In genomic region chr2:114008720-114009119, GRCh38 we compare ENCODE assay signal across 24 cellular contexts.
DNase-seq lines count a peak whose midpoint lies in the region; ATAC-seq, FAIRE-seq and TF ChIP-seq lines count a peak whose summit lies in the region.
"Had no signal": no experiment of that assay in that cellular context is flagged by ENCODE, and none has a peak within 500 bp of the region (broad histone marks: within the 10 kb centered on the region; RNA-seq: fewer than 3 reads in every experiment).

No MANE protein-coding gene starts in this region.

- H3K27me3 Mint-ChIP-seq in CD4-positive, alpha-beta memory T cell: peaks cover 1 to 10% of the 10 kb centered on the region in 2 donors

- WGBS in HepG2 (ENCODE audit: low lambda C conversion rate): 65% methylated on average over 4 of the region's 4 CpGs
- 65% methylated on average over 3 of the region's 4 CpGs for WGBS in right lobe of liver (ENCODE audit: insufficient coverage, low coverage, low lambda C conversion rate, missing lambda C conversion rate)
- 86% methylated on average over 4 of the region's 4 CpGs for WGBS in esophagus muscularis mucosa
- WGBS in neuronal stem cell (ENCODE audit: extremely low coverage in 2 of 2, insufficient read length in 2 of 2, insufficient replicate concordance in 1 of 2), 2 donors: no CpG with 5 or more reads among the region's 4 CpGs

- H3K9me3 ChIP-seq in HepG2 (ENCODE audit: low read length) (no peaks in the 10 kb centered on the region), right lobe of liver (no peaks in the 10 kb centered on the region), esophagus muscularis mucosa (no peaks in the 10 kb centered on the region), neuronal stem cell (replicated peaks in 1 of 2; ENCODE audit: control insufficient read depth in 2 of 2, insufficient read depth in 1 of 2, low read depth in 1 of 2, low read length in 2 of 2) (peaks cover 2 to 4% of the 10 kb centered on the region in 2 donors), lower lobe of right lung (no peaks in the 10 kb centered on the region)
- no peaks in the 10 kb centered on the region for H3K9me3 ChIP-seq in CD4-positive, alpha-beta memory T cell (ENCODE audit: control insufficient read depth in 1 of 2, low read length in 2 of 2)
- H3K9me3 ChIP-seq: A549; BLaER1 treated with 17β-estradiol and CSF1 and Interleukin-3, amounts not matched to agents 10 nM and 100 nM had no signal

- H3K27ac Mint-ChIP-seq in CD4-positive, alpha-beta memory T cell: no peak overlapping the region
- H3K27ac Mint-ChIP-seq: B cell; CD4-positive, alpha-beta T cell; CD8-positive, alpha-beta memory T cell had no signal

- no peak for TF ChIP-seq POLR2A in HepG2 (IDR thresholded peaks at IDR 0.05; ENCODE audit: insufficient read depth in 1 of 2, low read depth in 2 of 2, low read length in 2 of 2)
- TF ChIP-seq POLR2A in right lobe of liver (IDR thresholded peaks at IDR 0.05): no peak
- no peak for TF ChIP-seq POLR2A in esophagus muscularis mucosa (IDR thresholded peaks at IDR 0.05; ENCODE audit: low read depth)

- TF ChIP-seq EP300 in HepG2 (IDR thresholded peaks at IDR 0.05; ENCODE audit: low read depth in 2 of 2, low read length in 2 of 2) (no peak), HepG2 (CRISPR knock-in tag; IDR thresholded peaks at IDR 0.05; ENCODE audit: borderline replicate concordance) (no peak), esophagus muscularis mucosa (IDR thresholded peaks at IDR 0.05) (no peak)

- H4K91ac ChIP-seq in neuronal stem cell (ENCODE audit: low read depth, low read length, poor library complexity): no peak overlapping the region

- H3K36me3 ChIP-seq in HepG2 (replicated peaks in 1 of 2; ENCODE audit: control insufficient read depth in 1 of 2, insufficient read depth in 2 of 2, low read length in 2 of 2) (no peaks in the 10 kb centered on the region), right lobe of liver (no peaks in the 10 kb centered on the region), esophagus muscularis mucosa (no peaks in the 10 kb centered on the region), neuronal stem cell (replicated peaks in 1 of 2; ENCODE audit: control insufficient read depth in 2 of 2, insufficient read depth in 2 of 2, low read length in 2 of 2) (no peaks in the 10 kb centered on the region), lower lobe of right lung (no peaks in the 10 kb centered on the region)
- H3K36me3 ChIP-seq in CD4-positive, alpha-beta memory T cell (ENCODE audit: insufficient read depth, low read length): no peaks in the 10 kb centered on the region
- H3K36me3 ChIP-seq: BLaER1 treated with 17β-estradiol and CSF1 and Interleukin-3, amounts not matched to agents 10 nM and 100 nM had no signal

- no peaks in the 10 kb centered on the region for H4K20me1 ChIP-seq in HepG2 (ENCODE audit: insufficient read depth, low read length)
- H4K20me1 ChIP-seq: BLaER1 treated with 17β-estradiol and CSF1 and Interleukin-3, amounts not matched to agents 10 nM and 100 nM had no signal

- TF ChIP-seq CTCF in HepG2 (CRISPR knock-in tag; IDR thresholded peaks at IDR 0.05) (no peak), right lobe of liver (IDR thresholded peaks at IDR 0.05) (no peak), esophagus muscularis mucosa (IDR thresholded peaks at IDR 0.05) (no peak), lower lobe of right lung (IDR thresholded peaks at IDR 0.05) (no peak)

- H3K4me1 Mint-ChIP-seq in CD4-positive, alpha-beta memory T cell: no peaks in the 10 kb centered on the region
- H3K4me1 Mint-ChIP-seq: CD8-positive, alpha-beta memory T cell had no signal

- FAIRE-seq in HepG2 (lab: Jason Lieb, UNC): no peak
- FAIRE-seq: A549, D721Med, G401.6, GM12891, GM19239 had no signal

- no peak overlapping the region for H2BK5ac ChIP-seq in neuronal stem cell (ENCODE audit: low read length)

- H3K4me3 ChIP-seq in HepG2 (replicated peaks in 1 of 3; ENCODE audit: insufficient read depth in 1 of 3, low read depth in 2 of 3, low read length in 3 of 3) (no peak overlapping the region), right lobe of liver (no peak overlapping the region), esophagus muscularis mucosa (no peak overlapping the region), neuronal stem cell (ENCODE audit: low read length in 2 of 2) (no peak overlapping the region), lower lobe of right lung (no peak overlapping the region)
- no peak overlapping the region for H3K4me3 ChIP-seq in CD4-positive, alpha-beta memory T cell (ENCODE audit: low read length in 2 of 2)
- H3K4me3 ChIP-seq: A549; BLaER1 treated with 17β-estradiol and CSF1 and Interleukin-3, amounts not matched to agents 10 nM and 100 nM had no signal

- no peak overlapping the region for H3K18ac ChIP-seq in neuronal stem cell (ENCODE audit: low read length)

- ATAC-seq in HepG2: no peak
- no peak for ATAC-seq in right lobe of liver
- no peak for ATAC-seq in lower lobe of right lung
- ATAC-seq in left ventricle myocardium superior: no peak
- ATAC-seq: A549 had no signal

- no peak overlapping the region for H2AK5ac ChIP-seq in neuronal stem cell (ENCODE audit: low read depth, low read length)

- peaks cover 57% of the 10 kb centered on the region for H3K4me1 ChIP-seq in HepG2 (ENCODE audit: insufficient read depth, low read length)
- no peaks in the 10 kb centered on the region for H3K4me1 ChIP-seq in right lobe of liver
- H3K4me1 ChIP-seq in esophagus muscularis mucosa: no peaks in the 10 kb centered on the region
- H3K4me1 ChIP-seq in neuronal stem cell (ENCODE audit: control insufficient read depth in 2 of 2, insufficient read depth in 1 of 2, low read depth in 1 of 2, low read length in 2 of 2): peaks cover 0 to 4% of the 10 kb centered on the region in 2 donors
- H3K4me1 ChIP-seq in CD4-positive, alpha-beta memory T cell (ENCODE audit: insufficient read depth, low read length): no peaks in the 10 kb centered on the region
- no peaks in the 10 kb centered on the region for H3K4me1 ChIP-seq in lower lobe of right lung
- H3K4me1 ChIP-seq: A549 had no signal

- H3K27ac ChIP-seq in HepG2 (ENCODE audit: extremely low read length, insufficient read depth, low read length) (no peak overlapping the region), right lobe of liver (no peak overlapping the region), esophagus muscularis mucosa (replicated peaks in 1 of 4) (no peak overlapping the region), neuronal stem cell (replicated peaks; ENCODE audit: low read length) (no peak overlapping the region), lower lobe of right lung (no peak overlapping the region)
- no peak overlapping the region for H3K27ac ChIP-seq in CD4-positive, alpha-beta memory T cell (ENCODE audit: low read depth, low read length)
- H3K27ac ChIP-seq: 22Rv1; A549; BLaER1 treated with 17β-estradiol and CSF1 and Interleukin-3, amounts not matched to agents 10 nM and 100 nM; C4-2B had no signal

- H3K79me2 ChIP-seq in HepG2 (ENCODE audit: insufficient read depth, low read length): no peaks in the 10 kb centered on the region

- no peak overlapping the region for H3K9ac ChIP-seq in HepG2 (ENCODE audit: insufficient read depth, low read depth, low read length)
- H3K9ac ChIP-seq in neuronal stem cell (ENCODE audit: low read depth, low read length, poor library complexity): peak overlapping the region; percentile 17
- H3K9ac ChIP-seq: BLaER1 treated with 17β-estradiol and CSF1 and Interleukin-3, amounts not matched to agents 10 nM and 100 nM had no signal

- in situ Hi-C loops in HepG2 (cut with HindIII; ENCODE audit: extremely low pct_ligation_motif_present, low pct_unique_long_range_greater_than_20kb): no loop called here

- DNase-seq in HepG2 (ENCODE audit: low spot score) (no peak), right lobe of liver (no peak), NCI-H82 treated with DMSO at 0.1 percent for 48 hours (lab: John Stamatoyannopoulos, UW; ENCODE audit: unreplicated experiment) (peak; percentile 71), esophagus muscularis mucosa (ENCODE audit: extremely low spot score) (peak; percentile 79), neuronal stem cell (ENCODE audit: low spot score) (no peak), lower lobe of right lung (no peak), left ventricle myocardium superior (no peak)
- DNase-seq in CD4-positive, alpha-beta memory T cell: no peak
- DNase-seq: AML-193; Calu3; CD4-positive, alpha-beta T cell; CD8-positive, alpha-beta memory T cell; COR-L47; DMS79 treated with DMSO at 0.1 percent for 48 hours; GF-D8 had no signal

- no peak overlapping the region for H4K8ac ChIP-seq in neuronal stem cell (ENCODE audit: low read depth, low read length)

- H3K4me2 ChIP-seq in HepG2 (ENCODE audit: low read depth, low read length) (no peak overlapping the region), neuronal stem cell (ENCODE audit: insufficient read depth, low read length, poor library complexity, severe bottlenecking) (no peak overlapping the region)
- H3K4me2 ChIP-seq: A549; BLaER1 treated with 17β-estradiol and CSF1 and Interleukin-3, amounts not matched to agents 10 nM and 100 nM had no signal

- H3K23ac ChIP-seq in neuronal stem cell (ENCODE audit: low read depth, low read length, poor library complexity): no peak overlapping the region

- H2BK120ac ChIP-seq in neuronal stem cell (ENCODE audit: low read depth, low read length): no peak overlapping the region

- H3K9me3 Mint-ChIP-seq in CD4-positive, alpha-beta memory T cell: peaks cover 0 to 5% (median 1%) of the 10 kb centered on the region in 8 donors
- H3K9me3 Mint-ChIP-seq: CD4-positive, alpha-beta T cell had no signal

- CTCF ChIA-PET in HepG2 (lab: Yijun Ruan, JAX; ENCODE audit: low intra/inter-chr PET ratio, low total read pairs): no interaction called here
- CTCF ChIA-PET in CD4-positive, alpha-beta memory T cell (lab: Charles Lee; ENCODE audit: partially characterized antibody): no interaction called here

- BruUV-seq in HepG2 (replicated peaks; lab: Mats Ljungman, UMichigan): no TSS peak

- H2BK12ac ChIP-seq in neuronal stem cell (ENCODE audit: low read length): no peak overlapping the region

- H3K4ac ChIP-seq in neuronal stem cell (ENCODE audit: low read length): no peak overlapping the region

- no peak overlapping the region for H3K14ac ChIP-seq in neuronal stem cell (ENCODE audit: low read length)

- H3K4me3 Mint-ChIP-seq in CD4-positive, alpha-beta memory T cell: no peak overlapping the region
- H3K4me3 Mint-ChIP-seq: B cell; CD4-positive, alpha-beta T cell; CD8-positive, alpha-beta memory T cell had no signal

- H3K79me1 ChIP-seq in neuronal stem cell (ENCODE audit: low read depth, low read length): no peaks in the 10 kb centered on the region

- no peak overlapping the region for H2AFZ ChIP-seq in HepG2 (ENCODE audit: low read length)
- H2AFZ ChIP-seq in neuronal stem cell (ENCODE audit: low read length): no peak overlapping the region

- POLR2A ChIA-PET in HepG2 (lab: Yijun Ruan, JAX): interaction anchor here (0.8 kb wide), 1 partner anchor 31 kb away, joined by 3 read pairs; no protein-coding TSS in a partner anchor
- POLR2A ChIA-PET in CD4-positive, alpha-beta memory T cell (lab: Charles Lee; ENCODE audit: partially characterized antibody): no interaction called here

- TF ChIP-seq RAD21 in HepG2 (CRISPR knock-in tag; IDR thresholded peaks at IDR 0.05): no peak

- H3K27me3 ChIP-seq in HepG2 (ENCODE audit: control insufficient read depth in 1 of 2, insufficient read depth in 2 of 2, low read length in 2 of 2): no peaks in the 10 kb centered on the region
- no peaks in the 10 kb centered on the region for H3K27me3 ChIP-seq in right lobe of liver
- no peaks in the 10 kb centered on the region for H3K27me3 ChIP-seq in esophagus muscularis mucosa
- H3K27me3 ChIP-seq in neuronal stem cell (ENCODE audit: control insufficient read depth in 3 of 3, insufficient read depth in 3 of 3, low read depth in 1 of 3, low read length in 3 of 3): no peaks in the 10 kb centered on the region
- H3K27me3 ChIP-seq in CD4-positive, alpha-beta memory T cell (ENCODE audit: insufficient read depth, low read length): no peaks in the 10 kb centered on the region
- H3K27me3 ChIP-seq in lower lobe of right lung (ENCODE audit: low read depth): no peaks in the 10 kb centered on the region
- H3K27me3 ChIP-seq: BLaER1 treated with 17β-estradiol and CSF1 and Interleukin-3, amounts not matched to agents 10 nM and 100 nM had no signal

- no peak overlapping the region for H2BK15ac ChIP-seq in neuronal stem cell (ENCODE audit: low read length)

- H3K36me3 Mint-ChIP-seq in CD4-positive, alpha-beta memory T cell: peaks cover 0 to 11% of the 10 kb centered on the region in 2 donors

- intact Hi-C loops in HepG2 (cut with micrococcal nuclease; ENCODE audit: unreplicated experiment): no loop called here
- intact Hi-C loops in right lobe of liver (cut with DNase I): no loop called here
- intact Hi-C loops in esophagus muscularis mucosa (cut with DNase I): no loop called here
- intact Hi-C loops in CD4-positive, alpha-beta memory T cell (cut with micrococcal nuclease): no loop called here
- intact Hi-C loops in lower lobe of right lung (cut with DNase I): no loop called here
- intact Hi-C loops in left ventricle myocardium superior (cut with micrococcal nuclease): no loop called here

Comparison
In these comparisons a context has a peak if more than half of its experiments do, and no peak if none do; other contexts are left out.
1. DNase-seq: peak in NCI-H82 treated with DMSO at 0.1 percent for 48 hours (single experiment) and esophagus muscularis mucosa (single experiment); none in HepG2 (single experiment), right lobe of liver (0 of 3), neuronal stem cell (single experiment), CD4-positive, alpha-beta memory T cell (0 of 5), lower lobe of right lung (single experiment) and left ventricle myocardium superior (single experiment).